ENCODE assay signal across 30 cellular contexts in the genomic region with DNA sequence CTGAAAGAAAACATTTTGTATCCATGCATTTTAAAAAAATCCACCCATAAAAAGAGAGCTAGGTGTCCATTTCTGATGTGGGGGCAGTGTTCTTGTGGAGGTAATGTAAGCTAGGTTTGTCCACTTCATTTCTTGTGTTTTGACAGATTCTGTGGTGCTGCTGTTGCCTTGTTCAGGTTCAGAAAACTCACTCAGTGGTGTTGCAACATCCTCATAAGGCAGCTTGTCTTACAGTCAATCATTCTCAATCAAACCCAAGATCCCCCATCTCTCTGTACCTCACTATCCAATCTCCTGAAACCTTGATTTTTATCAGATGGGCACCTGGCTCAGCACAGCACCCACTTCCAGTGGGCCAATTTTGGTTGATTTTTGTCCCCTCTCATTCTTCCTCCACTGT.
"Had no signal": no experiment of that assay in that cellular context is flagged by ENCODE, and none has a peak within 500 bp of the region (broad histone marks: within the 10 kb centered on the region; RNA-seq: fewer than 3 reads in every experiment).

No MANE protein-coding gene starts in this region.

- H3K4me3 ChIP-seq: adrenal gland, ascending aorta, breast epithelium, cardiac muscle cell, colonic mucosa, esophagus squamous epithelium had no signal

- H3K9me3 ChIP-seq: adrenal gland, ascending aorta, colonic mucosa, esophagus squamous epithelium had no signal

- H3K4me1 ChIP-seq: adrenal gland, breast epithelium, colonic mucosa had no signal

- ATAC-seq: activated CD4-positive, CD25-positive, alpha-beta regulatory T cell treated with anti-CD3 and anti-CD28 coated beads, Interleukin-2, amount 50 U/mL, for 24 hours; activated naive CD8-positive, alpha-beta T cell treated with anti-CD3 and anti-CD28 coated beads, Interleukin-2, amount 50 U/mL, for 24 hours; activated T-cell treated with anti-CD3 and anti-CD28 coated beads, Interleukin-2, amount 50 U/mL, for 4 hours; activated T-helper 17 cell treated with anti-CD3 and anti-CD28 coated beads, Interleukin-2, amount 50 U/mL, for 72 hours; T-helper 17 cell had no signal

- H3K36me3 ChIP-seq: adrenal gland, ascending aorta, breast epithelium, cardiac muscle cell, colonic mucosa, esophagus squamous epithelium, WERI-Rb-1 had no signal

- H3K27ac ChIP-seq: adrenal gland, ascending aorta, breast epithelium, cardiac muscle cell, colonic mucosa, epithelial cell of prostate, esophagus squamous epithelium, WERI-Rb-1 had no signal

- H3K27me3 ChIP-seq: adrenal gland, ascending aorta, breast epithelium, cardiac muscle cell, colonic mucosa had no signal

- FAIRE-seq: endometrium had no signal

- DNase-seq: activated B cell treated with CpG ODN at 0.5 μM for 24 hours; activated CD4-positive, alpha-beta T cell treated with anti-CD3 and anti-CD28 coated beads for 48 hours; activated CD4-positive, alpha-beta T cell treated with anti-CD3 and anti-CD28 coated beads, Interleukin-2, amount 50 U/mL, for 1 hour; activated CD4-positive, alpha-beta T cell treated with anti-CD3 and anti-CD28 coated beads, Interleukin-2, amount 50 U/mL, for 48 hours; activated CD8-positive, alpha-beta memory T cell treated with anti-CD3 and anti-CD28 coated beads for 24 hours; activated effector memory CD4-positive, alpha-beta T cell treated with Interleukin-2 at 50 U/mL for 16 hours; activated gamma-delta T cell treated with Interleukin-2 at 50 U/mL for 16 hours; activated naive CD4-positive, alpha-beta T cell treated with Interleukin-2 at 50 U/mL for 16 hours; activated naive CD8-positive, alpha-beta T cell treated with anti-CD3 and anti-CD28 coated beads for 36 hours; activated naive CD8-positive, alpha-beta T cell treated with anti-CD3 and anti-CD28 coated beads, Interleukin-2, amount 50 U/mL, for 24 hours; activated T-cell treated with anti-CD3 and anti-CD28 coated beads, Interleukin-2, amount 50 U/mL, for 4 hours; adrenal gland; central memory CD4-positive, alpha-beta T cell; cerebellar nuclear complex; colonic mucosa; effector CD8-positive, alpha-beta T cell; esophagus squamous epithelium; foreskin melanocyte; head of caudate nucleus; T-helper 1 cell; T-helper 17 cell; T1000; WERI-Rb-1 had no signal
